In genomic region chr20:19070681-19071441, GRCh38 we compare ENCODE assay signal across 15 cellular contexts.
DNase-seq lines count a peak whose midpoint lies in the region; ATAC-seq lines count a peak whose summit lies in the region.
"Had no signal": no experiment of that assay in that cellular context is flagged by ENCODE, and none has a peak within 500 bp of the region (broad histone marks: within the 10 kb centered on the region; RNA-seq: fewer than 3 reads in every experiment).

No MANE protein-coding gene starts in this region.

- peaks cover 75% of the 10 kb centered on the region for H3K4me1 ChIP-seq in Karpas-422 (ENCODE audit: low read length)

- H3K9me2 ChIP-seq in Karpas-422 (replicated peaks; ENCODE audit: insufficient read depth, low read length), result no peaks in the 10 kb centered on the region

- H3K79me2 ChIP-seq in Karpas-422 (ENCODE audit: low read length), result no peaks in the 10 kb centered on the region

- peak overlapping the region; percentile 100 for H3K27ac ChIP-seq in Karpas-422 (ENCODE audit: low read length)
- H3K27ac ChIP-seq: suprapubic skin had no signal

- intact Hi-C loops in left colon (cut with DNase I, micrococcal nuclease), result no loop called here

- no peaks in the 10 kb centered on the region for H4K20me1 ChIP-seq in Karpas-422 (ENCODE audit: insufficient read depth, low read depth, low read length)

- peaks cover 4% of the 10 kb centered on the region; the same call in 1 of the 2 replicates for H3K36me3 ChIP-seq in Karpas-422 (ENCODE audit: insufficient read depth, low read length)
- H3K36me3 ChIP-seq: suprapubic skin had no signal

- peak; percentile 39 for ATAC-seq in HG02763 (IDR thresholded peaks at IDR 0.05; ENCODE audit: unreplicated experiment)
- ATAC-seq in GM19455 (IDR thresholded peaks at IDR 0.05; ENCODE audit: unreplicated experiment), result no peak
- no peak for ATAC-seq in left colon
- ATAC-seq: mucosa of descending colon had no signal

- H3K4me2 ChIP-seq in Karpas-422 (ENCODE audit: low read depth, low read length, poor library complexity, severe bottlenecking), result peak overlapping the region; percentile 74

- H3K9ac ChIP-seq in Karpas-422 (ENCODE audit: low read length), result peak overlapping the region; percentile 75

- no peaks in the 10 kb centered on the region for H3K27me3 ChIP-seq in Karpas-422 (ENCODE audit: low read length)
- H3K27me3 ChIP-seq: suprapubic skin had no signal

- H3K4me3 ChIP-seq in Karpas-422 (ENCODE audit: low read length), result peak overlapping the region; percentile 36; the same call in 1 of the 2 replicates
- H3K4me3 ChIP-seq: mucosa of descending colon, suprapubic skin had no signal

- DNase-seq in SIG-M5 treated with dmso at 0.1 percent for 504 hours (lab: John Stamatoyannopoulos, UW; ENCODE audit: unreplicated experiment) (peak; percentile 44), SIG-M5 (lab: John Stamatoyannopoulos, UW) (no peak), Karpas-422 (peak; percentile 97), RKO (ENCODE audit: low spot score) (no peak), left colon (no peak), mucosa of gallbladder (ENCODE audit: low spot score) (no peak)
- DNase-seq: 8988T, Calu3, H9, mucosa of descending colon, NCI-H2029 treated with DMSO at 0.1 percent for 48 hours, T-helper 9 cell had no signal

- no peak overlapping the region for H2AFZ ChIP-seq in Karpas-422 (ENCODE audit: low read length)

- H3K9me3 ChIP-seq in Karpas-422 (ENCODE audit: low read length), result no peaks in the 10 kb centered on the region
- H3K9me3 ChIP-seq: suprapubic skin had no signal

Comparison
In these comparisons a context has a peak if more than half of its experiments do, and no peak if none do; other contexts are left out.
1. DNase-seq: peak in SIG-M5 treated with dmso at 0.1 percent for 504 hours (single experiment) and Karpas-422 (single experiment); none in SIG-M5 (single experiment), RKO (single experiment), left colon (0 of 2) and mucosa of gallbladder (single experiment).